In the genomic region with DNA sequence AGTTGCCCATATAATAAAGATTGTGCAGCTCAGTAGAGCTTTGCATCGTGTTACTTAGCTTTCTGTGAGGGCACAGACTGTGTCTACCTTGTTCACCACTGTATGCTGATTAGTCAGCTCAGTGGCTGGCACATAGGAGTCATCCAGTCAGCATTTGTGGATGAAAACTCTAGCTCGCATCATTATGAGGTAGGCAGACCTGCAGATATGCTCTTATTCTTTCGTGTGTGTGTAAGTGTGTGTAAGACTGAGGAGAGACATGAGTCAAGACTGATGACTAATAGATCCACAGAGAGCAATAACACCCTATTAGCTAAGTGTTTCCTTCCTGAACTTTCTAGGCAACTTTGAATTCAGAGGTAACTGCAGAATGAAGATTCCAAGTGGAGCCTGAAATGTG, we compare ENCODE assay signal across 11 cellular contexts. TPM values are rescaled to one million over a fixed set of nuclear protein-coding genes. Genes with fewer than 3 reads are reported as not detected.
DNase-seq lines count a peak whose midpoint lies in the region; ATAC-seq, FAIRE-seq and TF ChIP-seq lines count a peak whose summit lies in the region.
"Had no signal": no experiment of that assay in that cellular context is flagged by ENCODE, and none has a peak within 500 bp of the region (broad histone marks: within the 10 kb centered on the region; RNA-seq: fewer than 3 reads in every experiment).

No MANE protein-coding gene starts in this region.

- H3K4me1 ChIP-seq in keratinocyte (ENCODE audit: control insufficient read depth, extremely low read depth, insufficient read depth, low read length) (peaks cover 12% of the 10 kb centered on the region), aorta (ENCODE audit: control insufficient read depth in 1 of 2, insufficient read depth in 2 of 2, low read length in 2 of 2) (no peaks in the 10 kb centered on the region)
- H3K4me1 ChIP-seq: pancreas had no signal

- peak overlapping the region; percentile 15 for H3K4me2 ChIP-seq in keratinocyte (ENCODE audit: control insufficient read depth, extremely low read depth, insufficient read depth, low read depth, low read length)

- POLR2A ChIA-PET in AG04449 (lab: Yijun Ruan, JAX), result interaction anchor here (0.7 to 1.5 kb wide), 3 partner anchors 15 to 65 kb away, joined by 3 to 7 read pairs (median 4); a partner anchor contains a TSS

- H3K79me2 ChIP-seq in keratinocyte (ENCODE audit: control insufficient read depth, insufficient read depth, low read length), result no peaks in the 10 kb centered on the region

- no peaks in the 10 kb centered on the region for H3K9me1 ChIP-seq in keratinocyte (ENCODE audit: control insufficient read depth, extremely low read depth, insufficient read depth, low read length)

- WGBS in aorta, 2 donors, result 62 to 72% methylated on average over 3 of the region's 3 CpGs

- H3K9me3 Mint-ChIP-seq in activated naive CD4-positive, alpha-beta T cell treated with anti-CD3 and anti-CD28 coated beads, Interleukin-2, amount 50 U/mL, for 72 hours, result peaks cover 0 to 4% of the 10 kb centered on the region in 2 donors

- H3K9ac ChIP-seq in keratinocyte (ENCODE audit: control insufficient read depth, extremely low read depth, insufficient read depth, low read length), result peak overlapping the region; percentile 14

- H3K4me3 ChIP-seq in AG04449 (ENCODE audit: low read depth, low read length) (no peak overlapping the region), MG63 (no peak overlapping the region), keratinocyte (ENCODE audit: control insufficient read depth in 2 of 3, extremely low read depth in 1 of 3, insufficient read depth in 2 of 3, low read depth in 1 of 3, low read length in 3 of 3) (no peak overlapping the region), aorta (ENCODE audit: low read length in 2 of 2) (no peak overlapping the region)
- H3K4me3 ChIP-seq: pancreas had no signal

- peaks cover 56 to 72% of the 10 kb centered on the region in 2 donors for H3K36me3 Mint-ChIP-seq in activated naive CD4-positive, alpha-beta T cell treated with anti-CD3 and anti-CD28 coated beads, Interleukin-2, amount 50 U/mL, for 72 hours

- H3K27me3 ChIP-seq in MG63, result no peaks in the 10 kb centered on the region
- H3K27me3 ChIP-seq in keratinocyte (ENCODE audit: control insufficient read depth, extremely low read depth, insufficient read depth, low read length), result no peaks in the 10 kb centered on the region
- H3K27me3 ChIP-seq in aorta (ENCODE audit: control insufficient read depth in 1 of 2, insufficient read depth in 2 of 2, low read length in 1 of 2), result no peaks in the 10 kb centered on the region
- H3K27me3 ChIP-seq: pancreas had no signal

- peak overlapping the region; percentile 75 to 82 for H3K27ac Mint-ChIP-seq in activated naive CD4-positive, alpha-beta T cell treated with anti-CD3 and anti-CD28 coated beads, Interleukin-2, amount 50 U/mL, for 72 hours

- DNase-seq in AG04449 (ENCODE audit: low read depth, low spot score) (peak; percentile 82), MG63 (peak; percentile 63), keratinocyte (ENCODE audit: low read depth, low spot score) (peak; percentile 91), NCI-H526 treated with DMSO at 0.1 percent for 48 hours (lab: John Stamatoyannopoulos, UW) (no peak), NCI-H187 treated with DMSO at 0.1 percent for 48 hours (lab: John Stamatoyannopoulos, UW) (no peak), aorta (no peak), NCI-H446 treated with DMSO at 0.1 percent for 48 hours (lab: John Stamatoyannopoulos, UW) (no peak)
- DNase-seq in activated naive CD4-positive, alpha-beta T cell treated with anti-CD3 and anti-CD28 coated beads, Interleukin-2, amount 50 U/mL, for 72 hours (ENCODE audit: low spot score in 2 of 2), result peak; percentile 36 to 64
- DNase-seq: activated CD8-positive, alpha-beta memory T cell treated with anti-CD3 and anti-CD28 coated beads, Interleukin-2, amount 50 U/mL, for 48 hours; DMS79; pancreas had no signal

- H3K36me3 ChIP-seq in MG63 (peaks cover 81% of the 10 kb centered on the region), keratinocyte (ENCODE audit: control insufficient read depth in 2 of 2, extremely low read depth in 1 of 2, insufficient read depth in 2 of 2, low read length in 2 of 2) (peaks cover 19 to 45% of the 10 kb centered on the region in 2 experiments), aorta (ENCODE audit: control insufficient read depth in 1 of 2, insufficient read depth in 2 of 2, low read length in 1 of 2) (peaks cover 7 to 8% of the 10 kb centered on the region in 2 donors)

- ATAC-seq in activated naive CD4-positive, alpha-beta T cell treated with anti-CD3 and anti-CD28 coated beads, Interleukin-2, amount 50 U/mL, for 72 hours, result peak; percentile 97 to 99
- no peak for ATAC-seq in aorta (ENCODE audit: low FRiP score)
- ATAC-seq: pancreas had no signal

- peak overlapping the region; percentile 82 for H3K27ac ChIP-seq in keratinocyte (ENCODE audit: control insufficient read depth, insufficient read depth, low read length)
- no peak overlapping the region for H3K27ac ChIP-seq in aorta (ENCODE audit: low read depth in 1 of 2, low read length in 2 of 2)
- H3K27ac ChIP-seq: pancreas had no signal

- H3K9me3 ChIP-seq in MG63, result no peaks in the 10 kb centered on the region
- H3K9me3 ChIP-seq in keratinocyte (ENCODE audit: control insufficient read depth, low read depth, low read length), result no peaks in the 10 kb centered on the region
- H3K9me3 ChIP-seq in aorta (ENCODE audit: control insufficient read depth, low read length), result no peaks in the 10 kb centered on the region
- H3K9me3 ChIP-seq: pancreas had no signal

- H4K20me1 ChIP-seq in keratinocyte (ENCODE audit: control insufficient read depth, extremely low read depth, insufficient read depth, low read length), result no peaks in the 10 kb centered on the region

- no peak for TF ChIP-seq CTCF in AG04449 (IDR thresholded peaks at IDR 0.05; ENCODE audit: insufficient read depth, low read length, missing control alignments)
- no peak for TF ChIP-seq CTCF in keratinocyte (optimal IDR thresholded peaks at IDR 0.05 in 1 of 3, IDR thresholded peaks at IDR 0.05 in 1 of 3, conservative IDR thresholded peaks at IDR 0.05 in 1 of 3; ENCODE audit: extremely low read depth in 1 of 3, insufficient read depth in 2 of 3, low read length in 3 of 3)

- FAIRE-seq in keratinocyte (lab: Jason Lieb, UNC), result peak; percentile 84
- FAIRE-seq: pancreas had no signal

- peak overlapping the region; percentile 36 for H2AFZ ChIP-seq in keratinocyte (ENCODE audit: control insufficient read depth, low read length)

- CTCF ChIA-PET in AG04449 (lab: Yijun Ruan, JAX), result interaction anchor here (0.7 to 1.5 kb wide), 11 partner anchors 8 to 851 kb away, joined by 3 to 14 read pairs (median 5); a partner anchor contains a TSS

- dilution Hi-C loops in keratinocyte (cut with MboI; ENCODE audit: extremely low pct_ligation_motif_present, low sequenced_read_pairs), result no loop called here

- intact Hi-C loops in aorta (cut with DNase I), result no loop called here

RNA-seq across cellular contexts. Expression of a gene that starts 17.1 kb away (rescaled TPM):
- 21.1 and 26.5 TPM in 2 replicates for total RNA-seq in MG63 (2014; rRNA removed; shearing (Covaris generic); ENCODE audit: low replicate concordance)
- 100 to 1,000 TPM; 112 to 136 TPM for total RNA-seq in activated naive CD4-positive, alpha-beta T cell treated with anti-CD3 and anti-CD28 coated beads, Interleukin-2, amount 50 U/mL, for 72 hours
- 13.4 to 23.0 TPM (median 15.8 TPM) in 3 replicates for polyA plus RNA-seq in keratinocyte
- polyA plus RNA-seq in keratinocyte (2011; ENCODE audit: low read depth), result 25.9 TPM
- 9.0 and 9.4 TPM in 2 replicates for polyA plus RNA-seq in keratinocyte (2011; cell fraction: cytosol; rRNA removed)
- 25.7 and 28.2 TPM in 2 replicates for polyA plus RNA-seq in keratinocyte (2011; cell fraction: nucleus; rRNA removed)
- 9.2 and 16.5 TPM in 2 replicates for polyA plus RNA-seq in keratinocyte (2012; ENCODE audit: low replicate concordance)
- polyA minus RNA-seq in keratinocyte, result 13.1 to 21.8 TPM (median 16.2 TPM) in 3 replicates
- polyA minus RNA-seq in keratinocyte (2011; cell fraction: cytosol; rRNA and poly(A)+ RNA removed), result 5.6 TPM
- 11.4 and 19.6 TPM in 2 replicates for polyA minus RNA-seq in keratinocyte (2011; cell fraction: nucleus; rRNA and poly(A)+ RNA removed)
- total RNA-seq in aorta, result 10 to 100 TPM; 12.5 to 18.8 TPM
- polyA plus RNA-seq in aorta, result 1 to 10 TPM in 1 of 2 donors, under 1 TPM in 1; 0.63 to 4.7 TPM

RNA-seq across cellular contexts. Expression of a gene that starts 44.3 kb away (rescaled TPM):
- total RNA-seq in MG63 (2014; rRNA removed; shearing (Covaris generic); ENCODE audit: low replicate concordance), result 3.0 and 15.2 TPM in 2 replicates
- 1 to 10 TPM in 1 of 2 donors, under 1 TPM in 1; 0.29 to 1.5 TPM for total RNA-seq in activated naive CD4-positive, alpha-beta T cell treated with anti-CD3 and anti-CD28 coated beads, Interleukin-2, amount 50 U/mL, for 72 hours
- polyA plus RNA-seq in keratinocyte, result 2.5 to 2.7 TPM (median 2.6 TPM) in 3 replicates
- 0.39 TPM for polyA plus RNA-seq in keratinocyte (2011; ENCODE audit: low read depth)
- 0.78 and 0.83 TPM in 2 replicates for polyA plus RNA-seq in keratinocyte (2011; cell fraction: cytosol; rRNA removed)
- polyA plus RNA-seq in keratinocyte (2011; cell fraction: nucleus; rRNA removed), result 7.9 and 9.3 TPM in 2 replicates
- polyA plus RNA-seq in keratinocyte (2012; ENCODE audit: low replicate concordance), result 1.1 and 1.5 TPM in 2 replicates
- 1.4 to 2.8 TPM (median 2.3 TPM) in 3 replicates for polyA minus RNA-seq in keratinocyte
- 0.77 TPM for polyA minus RNA-seq in keratinocyte (2011; cell fraction: cytosol; rRNA and poly(A)+ RNA removed)
- polyA minus RNA-seq in keratinocyte (2011; cell fraction: nucleus; rRNA and poly(A)+ RNA removed), result 1.1 and 2.4 TPM in 2 replicates
- 1 to 10 TPM; 2.5 to 5.0 TPM for total RNA-seq in aorta
- polyA plus RNA-seq in aorta, result 10 to 100 TPM in 1 of 2 donors, under 1 TPM in 1; 0.25 to 23.9 TPM

Comparison
In these comparisons a context has a peak if more than half of its experiments do, and no peak if none do; other contexts are left out.
1. DNase-seq: peak in AG04449 (single experiment), MG63 (single experiment), activated naive CD4-positive, alpha-beta T cell treated with anti-CD3 and anti-CD28 coated beads, Interleukin-2, amount 50 U/mL, for 72 hours (2 of 2) and keratinocyte (single experiment); none in NCI-H526 treated with DMSO at 0.1 percent for 48 hours (single experiment), NCI-H187 treated with DMSO at 0.1 percent for 48 hours (single experiment), aorta (0 of 2) and NCI-H446 treated with DMSO at 0.1 percent for 48 hours (single experiment).